ENCODE assay signal across 28 cellular contexts in genomic region chr22:34481090-34481489, GRCh38.
"Had no signal": no experiment of that assay in that cellular context is flagged by ENCODE, and none has a peak within 500 bp of the region (broad histone marks: within the 10 kb centered on the region; RNA-seq: fewer than 3 reads in every experiment).

No MANE protein-coding gene starts in this region.

- H3K79me2 ChIP-seq: hepatocyte had no signal

- H3K36me3 ChIP-seq: colonic mucosa, esophagus muscularis mucosa, esophagus squamous epithelium, gastrocnemius medialis, gastroesophageal sphincter, heart left ventricle, heart right ventricle had no signal

- H3K27me3 Mint-ChIP-seq: dendritic cell treated with granulocyte-macrophage colony-stimulating factor and Interleukin-4, amounts not matched to agents 40 ng/mL and 50 ng/mL, for 4 days; effector memory CD8-positive, alpha-beta T cell had no signal

- H3K27ac ChIP-seq: colonic mucosa, coronary artery, dorsolateral prefrontal cortex, epithelial cell of prostate, esophagus muscularis mucosa, esophagus squamous epithelium, gastrocnemius medialis, gastroesophageal sphincter, heart left ventricle, heart right ventricle, hepatocyte had no signal

- H3K4me1 ChIP-seq: colonic mucosa, esophagus muscularis mucosa, esophagus squamous epithelium, gastrocnemius medialis, gastroesophageal sphincter, heart left ventricle, heart right ventricle had no signal

- DNase-seq: colonic mucosa; cortex of kidney; dermis blood vessel endothelial cell; dorsolateral prefrontal cortex; effector CD4-positive, alpha-beta T cell; effector CD8-positive, alpha-beta T cell; effector memory CD4-positive, alpha-beta T cell; effector memory CD8-positive, alpha-beta T cell; erythroblast; esophagus squamous epithelium; foreskin fibroblast; foreskin melanocyte; gastrocnemius medialis; glutamatergic neuron; head of caudate nucleus; heart left ventricle; heart right ventricle had no signal

- ATAC-seq: effector memory CD8-positive, alpha-beta T cell; esophagus mucosa; gastrocnemius medialis; gastroesophageal sphincter; heart left ventricle; heart right ventricle had no signal

- H3K27ac Mint-ChIP-seq: dendritic cell treated with granulocyte-macrophage colony-stimulating factor and Interleukin-4, amounts not matched to agents 40 ng/mL and 50 ng/mL, for 4 days; effector memory CD8-positive, alpha-beta T cell had no signal

- H3K27me3 ChIP-seq: colonic mucosa, gastrocnemius medialis, hepatocyte had no signal

- H3K4me3 Mint-ChIP-seq: dendritic cell treated with granulocyte-macrophage colony-stimulating factor and Interleukin-4, amounts not matched to agents 40 ng/mL and 50 ng/mL, for 4 days; effector memory CD8-positive, alpha-beta T cell had no signal

- FAIRE-seq: colon, endometrium, endothelial cell of umbilical vein, frontal cortex had no signal

- H3K4me3 ChIP-seq: colonic mucosa, coronary artery, dorsolateral prefrontal cortex, esophagus muscularis mucosa, esophagus squamous epithelium, gastrocnemius medialis, gastroesophageal sphincter, heart left ventricle, heart right ventricle, hepatocyte had no signal

- H3K9me3 ChIP-seq: colonic mucosa, gastrocnemius medialis had no signal

- H2AFZ ChIP-seq: hepatocyte had no signal

- H3K4me2 ChIP-seq: hepatocyte had no signal
